In genomic region chr14:22981090-22982012, GRCh38 we compare ENCODE assay signal across 8 cellular contexts. TPM values are rescaled to one million over a fixed set of nuclear protein-coding genes. Genes with fewer than 3 reads are reported as not detected.
A peak's percentile ranks its signal among the peaks of the same experiment; 100 is the strongest.
DNase-seq lines count a peak whose midpoint lies in the region; ATAC-seq, FAIRE-seq and TF ChIP-seq lines count a peak whose summit lies in the region.

No MANE protein-coding gene starts in this region.

- no peaks in the 10 kb centered on the region for H3K36me3 Mint-ChIP-seq in activated B cell treated with CpG ODN at 0.5 μM for 24 hours (ENCODE audit: low read depth)

- H3K9me3 ChIP-seq in gastroesophageal sphincter (no peaks in the 10 kb centered on the region), ovary (no peaks in the 10 kb centered on the region)

- TF ChIP-seq CTCF in activated B cell treated with CpG ODN at 0.5 μM for 24 hours (IDR thresholded peaks at IDR 0.05) (no peak), gastroesophageal sphincter (IDR thresholded peaks at IDR 0.05) (no peak), ovary (IDR thresholded peaks at IDR 0.05) (no peak)

- H3K4me3 ChIP-seq in H7 (ENCODE audit: insufficient read depth, low read depth, low read length) (peak overlapping the region; percentile 68), gastroesophageal sphincter (peak overlapping the region; percentile 51 to 81), ovary (peak overlapping the region; percentile 75)

- TF ChIP-seq POLR2A in gastroesophageal sphincter (IDR thresholded peaks at IDR 0.05) = peak in 1 of 2 donors; percentile 21
- no peak for TF ChIP-seq POLR2A in ovary (IDR thresholded peaks at IDR 0.05)
- TF ChIP-seq POLR2A in GM12891 (IDR thresholded peaks at IDR 0.05; ENCODE audit: low read depth, low read length) = no peak

- TF ChIP-seq EP300 in gastroesophageal sphincter (IDR thresholded peaks at IDR 0.05) = no peak
- TF ChIP-seq EP300 in ovary (IDR thresholded peaks at IDR 0.05) = no peak

- DNase-seq in H7 (peak; percentile 81), activated B cell treated with CpG ODN at 0.5 μM for 24 hours (peak; percentile 40), ovary (peak; percentile 33 to 64 (median 43)), SIG-M5 (lab: John Stamatoyannopoulos, UW) (no peak), GM12891 (ENCODE audit: insufficient read length, low spot score) (no peak), DMS79 (lab: John Stamatoyannopoulos, UW) (no peak)

- peaks cover 0 to 68% (median 42%) of the 10 kb centered on the region in 3 donors for H3K4me1 ChIP-seq in gastroesophageal sphincter
- peaks cover 12% of the 10 kb centered on the region for H3K4me1 ChIP-seq in ovary (ENCODE audit: insufficient read depth)

- peaks cover 2% of the 10 kb centered on the region for H3K36me3 ChIP-seq in H7 (replicated peaks; ENCODE audit: control insufficient read depth, insufficient read depth, low read length)
- H3K36me3 ChIP-seq in gastroesophageal sphincter = no peaks in the 10 kb centered on the region
- H3K36me3 ChIP-seq in ovary = no peaks in the 10 kb centered on the region

- peaks cover 12% of the 10 kb centered on the region for H3K4me1 Mint-ChIP-seq in activated B cell treated with CpG ODN at 0.5 μM for 24 hours

- WGBS in gastroesophageal sphincter (ENCODE audit: low coverage in 1 of 2), 2 donors = 1% methylated on average over 17 of the region's 91 CpGs; no CpG with 5 or more reads in 1 of the 2 donors
- 0 to 2% (median 1%) methylated on average over 50 to 91 of the region's 91 CpGs for WGBS in ovary, 3 donors

- intact Hi-C loops in activated B cell treated with CpG ODN at 0.5 μM for 24 hours (cut with micrococcal nuclease) = loop anchor here (2.0 kb wide), 3 partner anchors 25 to 667 kb away; no protein-coding TSS in a partner anchor
- intact Hi-C loops in ovary (cut with DNase I) = loop anchor here in 2 of 4 donors (2.0 to 10.0 kb wide), 3 partner anchors 49 to 107 kb away; partner anchors contain the start of gene LRP10 (in 1 of the 2)

- POLR2A ChIA-PET in activated B cell treated with CpG ODN at 0.5 μM for 24 hours (lab: Charles Lee) = interaction anchor here (0.9 to 2.8 kb wide), 9 partner anchors 8 to 411 kb away, joined by 3 to 15 read pairs (median 6); partner anchors contain the start of genes CDH24, HAUS4, LRP10 and RBM23

- CTCF ChIA-PET in activated B cell treated with CpG ODN at 0.5 μM for 24 hours (lab: Charles Lee) = interaction anchor here (0.9 to 9.7 kb wide), 7 partner anchors 7 to 410 kb away, joined by 4 to 284 read pairs (median 22); partner anchors contain the start of genes CDH24 and PRMT5

- H3K9me3 Mint-ChIP-seq in activated B cell treated with CpG ODN at 0.5 μM for 24 hours = no peaks in the 10 kb centered on the region

- H3K27me3 ChIP-seq in H7 (ENCODE audit: control insufficient read depth, insufficient read depth, low read length) (peaks cover 15% of the 10 kb centered on the region), gastroesophageal sphincter (peaks cover 15% of the 10 kb centered on the region), ovary (no peaks in the 10 kb centered on the region)

- H3K27ac Mint-ChIP-seq in activated B cell treated with CpG ODN at 0.5 μM for 24 hours = no peak overlapping the region

- FAIRE-seq in GM12891 (lab: Jason Lieb, UNC) = no peak

- no peak for ATAC-seq in activated B cell treated with CpG ODN at 0.5 μM for 24 hours (ENCODE audit: low read depth)
- no peak for ATAC-seq in gastroesophageal sphincter
- no peak for ATAC-seq in GM19397 (IDR thresholded peaks at IDR 0.05; ENCODE audit: unreplicated experiment)

- peak overlapping the region in 3 of 4 donors; percentile 84 to 91 (median 90) for H3K27ac ChIP-seq in gastroesophageal sphincter
- peak overlapping the region; percentile 74 to 85 for H3K27ac ChIP-seq in ovary

- H3K27me3 Mint-ChIP-seq in activated B cell treated with CpG ODN at 0.5 μM for 24 hours = peaks cover 10% of the 10 kb centered on the region

- peak overlapping the region; percentile 51 for H3K4me3 Mint-ChIP-seq in activated B cell treated with CpG ODN at 0.5 μM for 24 hours

TF ChIP-seq in GM12891, 5 proteins besides CTCF, POLR2A, EP300 and RAD21:
- TF ChIP-seq PAX5 (IDR thresholded peaks at IDR 0.05; ENCODE audit: insufficient read depth, low read length, severe bottlenecking) (no peak), TAF1 (IDR thresholded peaks at IDR 0.05; ENCODE audit: low read depth, low read length) (no peak), SPI1 (IDR thresholded peaks at IDR 0.05; ENCODE audit: low read depth, low read length) (no peak), POU2F2 (IDR thresholded peaks at IDR 0.05; ENCODE audit: low read depth, low read length) (no peak), POLR2AphosphoS5 (IDR thresholded peaks at IDR 0.05; ENCODE audit: low read depth, low read length) (no peak)

RNA-seq across cellular contexts. Expression of gene AJUBA, which starts 1.0 kb away (rescaled TPM):
- 27.0 and 27.5 TPM in 2 replicates for total RNA-seq in H7 (2014; rRNA removed; shearing (Covaris generic))
- total RNA-seq in activated B cell treated with CpG ODN at 0.5 μM for 24 hours = 0.29 and 0.67 TPM in 2 replicates
- total RNA-seq in gastroesophageal sphincter = 10 to 100 TPM in 3 of 4 donors, 1 to 10 TPM in 1; 8.8 to 27.0 (median 17.8) TPM
- 10 to 100 TPM; 13.7 to 34.5 (median 19.1) TPM for total RNA-seq in ovary
- polyA plus RNA-seq in ovary = 10 to 100 TPM; 11.2 to 21.1 TPM
- 0.58 TPM for polyA plus RNA-seq in GM12891 (2012; ENCODE audit: low read depth, missing spikeins)

RNA-seq across cellular contexts. Expression of gene HAUS4, which starts 24.5 kb away (rescaled TPM):
- 96.5 and 104 TPM in 2 replicates for total RNA-seq in H7 (2014; rRNA removed; shearing (Covaris generic))
- total RNA-seq in activated B cell treated with CpG ODN at 0.5 μM for 24 hours = 28.4 and 33.2 TPM in 2 replicates
- total RNA-seq in gastroesophageal sphincter = 10 to 100 TPM; 31.2 to 47.6 (median 43.1) TPM
- total RNA-seq in ovary = 100 to 1,000 TPM in 1 of 7 donors, 10 to 100 TPM in 6; 31.6 to 111 (median 41.6) TPM
- 10 to 100 TPM; 55.6 to 58.4 TPM for polyA plus RNA-seq in ovary
- polyA plus RNA-seq in GM12891 (2012; ENCODE audit: low read depth, missing spikeins) = 50.1 TPM

RNA-seq across cellular contexts. Expression of gene C14orf93, which starts 28.6 kb away (rescaled TPM):
- total RNA-seq in H7 (2014; rRNA removed; shearing (Covaris generic)) = 13.2 and 16.9 TPM in 2 replicates
- total RNA-seq in activated B cell treated with CpG ODN at 0.5 μM for 24 hours = 13.5 and 14.0 TPM in 2 replicates
- total RNA-seq in gastroesophageal sphincter = 10 to 100 TPM in 3 of 4 donors, 1 to 10 TPM in 1; 8.4 to 16.0 (median 13.2) TPM
- total RNA-seq in ovary = 10 to 100 TPM in 4 of 7 donors, 1 to 10 TPM in 3; 7.2 to 11.8 (median 10.2) TPM
- 10 to 100 TPM; 12.1 to 12.7 TPM for polyA plus RNA-seq in ovary
- polyA plus RNA-seq in GM12891 (2012; ENCODE audit: low read depth, missing spikeins) = 6.0 TPM

RNA-seq across cellular contexts. Expression of gene PRMT5, which starts 52.2 kb away (rescaled TPM):
- total RNA-seq in H7 (2014; rRNA removed; shearing (Covaris generic)) = 86.7 and 114 TPM in 2 replicates
- total RNA-seq in activated B cell treated with CpG ODN at 0.5 μM for 24 hours (75.3 and 96.5 TPM in 2 replicates), gastroesophageal sphincter (10 to 100 TPM; 39.7 to 49.2 (median 43.2) TPM), ovary (10 to 100 TPM; 37.6 to 92.3 (median 65.4) TPM)
- 100 to 1,000 TPM in 1 of 2 donors, 10 to 100 TPM in 1; 40.2 to 109 TPM for polyA plus RNA-seq in ovary
- 67.7 TPM for polyA plus RNA-seq in GM12891 (2012; ENCODE audit: low read depth, missing spikeins)

RNA-seq across cellular contexts. Expression of gene PSMB5, which starts 53.3 kb away (rescaled TPM):
- total RNA-seq in H7 (2014; rRNA removed; shearing (Covaris generic)) = 262 and 328 TPM in 2 replicates
- 53.3 and 67.5 TPM in 2 replicates for total RNA-seq in activated B cell treated with CpG ODN at 0.5 μM for 24 hours
- 100 to 1,000 TPM; 125 to 182 (median 133) TPM for total RNA-seq in gastroesophageal sphincter
- 100 to 1,000 TPM in 1 of 7 donors, 10 to 100 TPM in 6; 65.3 to 144 (median 77.4) TPM for total RNA-seq in ovary
- polyA plus RNA-seq in ovary = 100 to 1,000 TPM in 1 of 2 donors, 10 to 100 TPM in 1; 79.9 to 112 TPM
- 104 TPM for polyA plus RNA-seq in GM12891 (2012; ENCODE audit: low read depth, missing spikeins)

Comparison
In these comparisons a context has a peak if more than half of its experiments do, and no peak if none do; other contexts are left out.
1. DNase-seq: peak in H7 (single experiment), activated B cell treated with CpG ODN at 0.5 μM for 24 hours (single experiment) and ovary (5 of 5); none in SIG-M5 (single experiment), GM12891 (single experiment) and DMS79 (single experiment).
2. Peak in every context shown above with its lines, with median percentiles within 50 percentile points of each other: H3K4me3 ChIP-seq.